Comparison of ENCODE assay signal across 8 cellular contexts in the genomic region with DNA sequence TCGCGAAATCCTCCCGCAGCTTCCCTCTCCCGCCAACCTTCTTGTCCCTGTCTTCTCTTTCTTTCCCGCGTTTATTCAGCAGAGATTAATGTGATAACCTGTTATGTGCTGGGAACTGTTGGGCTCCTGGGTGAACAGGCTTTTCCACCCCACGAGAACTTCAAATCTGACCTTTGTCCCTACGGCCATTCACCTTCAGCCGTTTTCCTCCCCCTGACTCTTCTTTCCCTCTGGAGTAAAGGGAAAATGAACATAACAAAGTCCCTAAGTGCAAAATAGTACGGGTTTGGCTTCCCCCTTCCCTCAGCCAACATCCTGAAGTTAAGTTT. TPM values are rescaled to one million over a fixed set of nuclear protein-coding genes. Genes with fewer than 3 reads are reported as not detected.
DNase-seq lines count a peak whose midpoint lies in the region; ATAC-seq and TF ChIP-seq lines count a peak whose summit lies in the region.

No MANE protein-coding gene starts in this region.

- H3K36me3 Mint-ChIP-seq in T-helper 2 cell treated with Interferon-gamma antibody and Interleukin-4, amounts not matched to agents 5 μg/mL and 100 μg/mL, for 36 hours (ENCODE audit: low read depth) = no peaks in the 10 kb centered on the region

- peak overlapping the region; percentile 80 for H3K9ac ChIP-seq in mucosa of stomach (ENCODE audit: low read length)

- no peak for DNase-seq in T-helper 2 cell treated with Interferon-gamma antibody and Interleukin-4, amounts not matched to agents 5 μg/mL and 100 μg/mL, for 36 hours (ENCODE audit: low spot score)
- DNase-seq in T-helper 2 cell = no peak
- DNase-seq in NCI-H69 (lab: John Stamatoyannopoulos, UW) = peak; percentile 81
- no peak for DNase-seq in dorsolateral prefrontal cortex
- DNase-seq in H4 (ENCODE audit: low spot score) = no peak

- H3K27me3 Mint-ChIP-seq in T-helper 2 cell treated with Interferon-gamma antibody and Interleukin-4, amounts not matched to agents 5 μg/mL and 100 μg/mL, for 36 hours (ENCODE audit: low read depth) = peaks cover 6% of the 10 kb centered on the region

- intact Hi-C loops in dorsolateral prefrontal cortex (cut with DNase I) = loop anchor here (1.0 to 10.0 kb wide), 5 partner anchors 14 to 196 kb away; partner anchors contain the start of genes BPTF (in 2 of the 2) and KPNA2 (in 1 of the 2)

- H3K4me3 ChIP-seq in dorsolateral prefrontal cortex (peak overlapping the region; percentile 42 to 98 (median 78)), mucosa of stomach (ENCODE audit: low read length) (peak overlapping the region; percentile 78)

- H3K9me3 Mint-ChIP-seq in T-helper 2 cell treated with Interferon-gamma antibody and Interleukin-4, amounts not matched to agents 5 μg/mL and 100 μg/mL, for 36 hours = no peaks in the 10 kb centered on the region

- TF ChIP-seq CTCF in dorsolateral prefrontal cortex (IDR thresholded peaks at IDR 0.05 in 54 of 56, conservative IDR thresholded peaks at IDR 0.05 in 2 of 56; ENCODE audit: low read depth in 1 of 56, partially characterized antibody in 56 of 56) = no peak

- H3K27ac ChIP-seq in dorsolateral prefrontal cortex = peak overlapping the region; percentile 59 to 98 (median 93)

- H3K36me3 ChIP-seq in mucosa of stomach (ENCODE audit: control insufficient read depth, insufficient read depth, low read length) = no peaks in the 10 kb centered on the region

- H3K4me1 ChIP-seq in mucosa of stomach (ENCODE audit: control insufficient read depth, insufficient read depth, low read length) = no peaks in the 10 kb centered on the region

- H3K4me1 Mint-ChIP-seq in T-helper 2 cell treated with Interferon-gamma antibody and Interleukin-4, amounts not matched to agents 5 μg/mL and 100 μg/mL, for 36 hours (ENCODE audit: low read depth) = peaks cover 8% of the 10 kb centered on the region

- H3K9me3 ChIP-seq in mucosa of stomach (ENCODE audit: control insufficient read depth, low read length) = no peaks in the 10 kb centered on the region

- H3K27ac Mint-ChIP-seq in T-helper 2 cell treated with Interferon-gamma antibody and Interleukin-4, amounts not matched to agents 5 μg/mL and 100 μg/mL, for 36 hours = peak overlapping the region; percentile 81

- H3K4me3 Mint-ChIP-seq in T-helper 2 cell treated with Interferon-gamma antibody and Interleukin-4, amounts not matched to agents 5 μg/mL and 100 μg/mL, for 36 hours = peak overlapping the region; percentile 84

- H3K27me3 ChIP-seq in dorsolateral prefrontal cortex (no peaks in the 10 kb centered on the region), mucosa of stomach (ENCODE audit: control insufficient read depth, insufficient read depth, low read length) (no peaks in the 10 kb centered on the region)

- ATAC-seq in GM19324 (IDR thresholded peaks at IDR 0.05; ENCODE audit: low FRiP score, unreplicated experiment) (no peak), HG02970 (IDR thresholded peaks at IDR 0.05; ENCODE audit: low FRiP score, unreplicated experiment) (no peak)

RNA-seq across cellular contexts. Expression of gene KPNA2, which starts 15.1 kb away (rescaled TPM):
- 10 to 100 TPM; 17.2 to 55.8 (median 35.5) TPM for total RNA-seq in dorsolateral prefrontal cortex
- 394 and 483 TPM in 2 replicates for total RNA-seq in H4 (2014; rRNA removed; shearing (Covaris generic))

RNA-seq across cellular contexts. Expression of gene C17orf58, which starts 24.1 kb away (rescaled TPM):
- 10 to 100 TPM in 60 of 120 experiments, 1 to 10 TPM in 60; 6.1 to 15.7 (median 10.0) TPM for total RNA-seq in dorsolateral prefrontal cortex
- total RNA-seq in H4 (2014; rRNA removed; shearing (Covaris generic)) = 20.3 and 25.5 TPM in 2 replicates
